ENCODE assay signal across 30 cellular contexts in the genomic region with DNA sequence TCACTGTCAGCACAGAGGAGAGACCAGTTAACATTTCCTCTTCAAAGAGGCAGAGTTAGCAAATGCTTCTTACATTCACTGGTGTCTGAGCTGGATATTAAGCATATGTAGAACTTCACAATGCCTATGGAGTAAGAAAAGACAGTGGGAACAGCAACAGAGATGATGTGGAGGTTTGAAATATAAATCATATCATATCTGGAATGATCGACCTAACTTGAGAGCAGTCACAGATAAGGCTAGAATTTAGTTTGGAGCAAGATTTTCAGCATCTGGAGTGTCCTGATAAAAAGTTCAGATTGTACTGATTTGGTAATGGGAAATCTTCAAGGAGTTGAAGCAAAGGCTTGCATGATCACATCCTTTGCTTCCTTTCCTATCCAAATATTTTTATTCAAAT.
"Had no signal": no experiment of that assay in that cellular context is flagged by ENCODE, and none has a peak within 500 bp of the region (broad histone marks: within the 10 kb centered on the region; RNA-seq: fewer than 3 reads in every experiment).

No MANE protein-coding gene starts in this region.

- H3K27me3 Mint-ChIP-seq: activated CD4-positive, alpha-beta memory T cell treated with anti-CD3 and anti-CD28 coated beads, Interleukin-2, amount 10 ng/mL, durations not matched to agents 7 days and 5 days; activated CD8-positive, alpha-beta memory T cell treated with anti-CD3 and anti-CD28 coated beads, Interleukin-2, amount 10 ng/mL, durations not matched to agents 7 days and 5 days; activated naive CD4-positive, alpha-beta T cell treated with anti-CD3 and anti-CD28 coated beads, Interleukin-2, amount 10 ng/mL, durations not matched to agents 7 days and 5 days; activated naive CD8-positive, alpha-beta T cell; activated naive CD8-positive, alpha-beta T cell treated with anti-CD3 and anti-CD28 coated beads, Interleukin-2, amount 50 U/mL, for 24 hours; central memory CD8-positive, alpha-beta T cell had no signal

- H3K36me3 Mint-ChIP-seq: activated CD8-positive, alpha-beta memory T cell treated with anti-CD3 and anti-CD28 coated beads, Interleukin-2, amount 10 ng/mL, durations not matched to agents 7 days and 5 days; activated naive CD4-positive, alpha-beta T cell treated with anti-CD3 and anti-CD28 coated beads, Interleukin-2, amount 10 ng/mL, durations not matched to agents 7 days and 5 days; activated naive CD8-positive, alpha-beta T cell had no signal

- H3K4me3 ChIP-seq: cardiac muscle cell, Peyer's patch, SJSA1 had no signal

- H3K4me3 Mint-ChIP-seq: activated CD4-positive, alpha-beta memory T cell treated with anti-CD3 and anti-CD28 coated beads, Interleukin-2, amount 10 ng/mL, durations not matched to agents 7 days and 5 days; activated CD8-positive, alpha-beta memory T cell treated with anti-CD3 and anti-CD28 coated beads, Interleukin-2, amount 10 ng/mL, durations not matched to agents 7 days and 5 days; activated naive CD4-positive, alpha-beta T cell treated with anti-CD3 and anti-CD28 coated beads, Interleukin-2, amount 10 ng/mL, durations not matched to agents 7 days and 5 days; activated naive CD8-positive, alpha-beta T cell; activated naive CD8-positive, alpha-beta T cell treated with anti-CD3 and anti-CD28 coated beads, Interleukin-2, amount 50 U/mL, for 24 hours; central memory CD8-positive, alpha-beta T cell had no signal

- H3K4me1 Mint-ChIP-seq: activated CD4-positive, alpha-beta memory T cell treated with anti-CD3 and anti-CD28 coated beads, Interleukin-2, amount 10 ng/mL, durations not matched to agents 7 days and 5 days; activated CD8-positive, alpha-beta memory T cell treated with anti-CD3 and anti-CD28 coated beads, Interleukin-2, amount 10 ng/mL, durations not matched to agents 7 days and 5 days; activated naive CD4-positive, alpha-beta T cell treated with anti-CD3 and anti-CD28 coated beads, Interleukin-2, amount 10 ng/mL, durations not matched to agents 7 days and 5 days; activated naive CD8-positive, alpha-beta T cell treated with anti-CD3 and anti-CD28 coated beads, Interleukin-2, amount 50 U/mL, for 24 hours; central memory CD8-positive, alpha-beta T cell had no signal

- H3K9me3 Mint-ChIP-seq: activated CD4-positive, alpha-beta memory T cell treated with anti-CD3 and anti-CD28 coated beads, Interleukin-2, amount 10 ng/mL, durations not matched to agents 7 days and 5 days; activated naive CD4-positive, alpha-beta T cell treated with anti-CD3 and anti-CD28 coated beads, Interleukin-2, amount 10 ng/mL, durations not matched to agents 7 days and 5 days had no signal

- H3K27ac Mint-ChIP-seq: activated CD4-positive, alpha-beta memory T cell treated with anti-CD3 and anti-CD28 coated beads, Interleukin-2, amount 10 ng/mL, durations not matched to agents 7 days and 5 days; activated CD8-positive, alpha-beta memory T cell treated with anti-CD3 and anti-CD28 coated beads, Interleukin-2, amount 10 ng/mL, durations not matched to agents 7 days and 5 days; activated naive CD4-positive, alpha-beta T cell treated with anti-CD3 and anti-CD28 coated beads, Interleukin-2, amount 10 ng/mL, durations not matched to agents 7 days and 5 days; activated naive CD8-positive, alpha-beta T cell; activated naive CD8-positive, alpha-beta T cell treated with anti-CD3 and anti-CD28 coated beads, Interleukin-2, amount 50 U/mL, for 24 hours had no signal

- DNase-seq: activated CD4-positive, alpha-beta memory T cell treated with anti-CD3 and anti-CD28 coated beads, Interleukin-2, amount 10 ng/mL, durations not matched to agents 7 days and 5 days; activated CD4-positive, alpha-beta T cell treated with anti-CD3 and anti-CD28 coated beads for 1 hour; activated CD4-positive, alpha-beta T cell treated with anti-CD3 and anti-CD28 coated beads for 48 hours; activated CD4-positive, CD25-positive, alpha-beta regulatory T cell; activated CD8-positive, alpha-beta memory T cell treated with anti-CD3 and anti-CD28 coated beads for 24 hours; activated CD8-positive, alpha-beta memory T cell treated with anti-CD3 and anti-CD28 coated beads, Interleukin-2, amount 10 ng/mL, durations not matched to agents 7 days and 5 days; activated CD8-positive, alpha-beta memory T cell treated with anti-CD3 and anti-CD28 coated beads, Interleukin-2, amount 50 U/mL, for 48 hours; activated effector memory CD4-positive, alpha-beta T cell treated with Interleukin-2 at 50 U/mL for 16 hours; activated naive CD4-positive, alpha-beta T cell treated with anti-CD3 and anti-CD28 coated beads, Interleukin-2, amount 10 ng/mL, durations not matched to agents 7 days and 5 days; activated naive CD8-positive, alpha-beta T cell treated with anti-CD3 and anti-CD28 coated beads, Interleukin-2, amount 50 U/mL, for 24 hours; activated T-cell treated with anti-CD3 and anti-CD28 coated beads, Interleukin-2, amount 50 U/mL, for 48 hours; amniotic stem cell; aorta; MM.1S; MV-4-11; NCI-H1092; NCI-H1436 treated with DMSO at 0.1 percent for 48 hours; NCI-H1694 treated with DMSO at 0.1 percent for 48 hours; NCI-H2029; NCI-H345; NCI-H524 treated with DMSO at 0.1 percent for 48 hours; Peyer's patch; RPMI8226; SHP77 treated with DMSO at 0.1 percent for 48 hours; T1000; WERI-Rb-1 had no signal

- ATAC-seq: activated CD8-positive, alpha-beta memory T cell treated with anti-CD3 and anti-CD28 coated beads, Interleukin-2, amount 10 ng/mL, durations not matched to agents 7 days and 5 days had no signal
